ENCODE assay signal across 10 cellular contexts in the genomic region with DNA sequence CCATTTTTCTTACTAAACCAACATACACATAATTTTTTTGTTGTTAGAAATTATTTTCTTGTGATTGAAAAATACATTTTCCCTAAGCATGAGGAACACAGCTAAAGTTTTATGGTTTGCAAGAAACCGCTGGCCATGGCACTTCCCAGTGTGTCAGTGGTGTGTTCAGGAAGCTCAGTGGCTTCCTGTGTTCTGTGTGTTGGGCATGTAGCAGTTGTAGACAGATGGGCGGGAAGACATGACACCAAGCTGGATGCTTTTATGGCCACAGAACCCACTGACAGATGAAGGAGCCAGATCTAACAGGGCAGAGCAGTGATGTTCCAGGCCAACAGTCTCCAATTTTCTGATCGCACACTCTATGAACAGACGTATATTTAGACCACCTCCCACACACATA.
DNase-seq lines count a peak whose midpoint lies in the region; ATAC-seq and TF ChIP-seq lines count a peak whose summit lies in the region.
"Had no signal": no experiment of that assay in that cellular context is flagged by ENCODE, and none has a peak within 500 bp of the region (broad histone marks: within the 10 kb centered on the region; RNA-seq: fewer than 3 reads in every experiment).

No MANE protein-coding gene starts in this region.

- H3K9me3 ChIP-seq in DND-41 (ENCODE audit: insufficient read depth, low read length, severe bottlenecking) (no peaks in the 10 kb centered on the region), T-helper 17 cell (ENCODE audit: control insufficient read depth, low read length, poor library complexity, severe bottlenecking) (no peaks in the 10 kb centered on the region)

- TF ChIP-seq CTCF in 22Rv1 (IDR thresholded peaks at IDR 0.05): no peak
- TF ChIP-seq CTCF in DND-41 (IDR thresholded peaks at IDR 0.05; ENCODE audit: borderline replicate concordance, extremely low read depth, low read length, poor library complexity, severe bottlenecking): no peak
- no peak for TF ChIP-seq CTCF in endothelial cell (IDR thresholded peaks at IDR 0.05; ENCODE audit: unreplicated experiment)

- peaks cover 100% of the 10 kb centered on the region for H3K79me2 ChIP-seq in DND-41 (ENCODE audit: insufficient read depth, low read length)

- H3K4me3 Mint-ChIP-seq in T-helper 17 cell (peak overlapping the region; percentile 58), endothelial cell (ENCODE audit: unreplicated experiment) (peak overlapping the region; percentile 45)

- no peak overlapping the region for H3K4me2 ChIP-seq in DND-41 (ENCODE audit: insufficient read depth, low read length)

- H3K4me1 ChIP-seq in DND-41 (ENCODE audit: insufficient read depth, low read length): peaks cover 49% of the 10 kb centered on the region

- no peak overlapping the region for H3K4me3 ChIP-seq in DND-41 (ENCODE audit: low read depth in 1 of 2, low read length in 2 of 2)

- H3K4me1 Mint-ChIP-seq in T-helper 17 cell: peaks cover 25% of the 10 kb centered on the region
- peaks cover 16% of the 10 kb centered on the region for H3K4me1 Mint-ChIP-seq in endothelial cell (ENCODE audit: unreplicated experiment)

- H3K9ac ChIP-seq in DND-41 (ENCODE audit: low read depth, low read length): no peak overlapping the region

- peaks cover 78% of the 10 kb centered on the region for H4K20me1 ChIP-seq in DND-41 (ENCODE audit: insufficient read depth, low read length)

- H3K27me3 Mint-ChIP-seq in T-helper 17 cell (no peaks in the 10 kb centered on the region), endothelial cell (ENCODE audit: unreplicated experiment) (no peaks in the 10 kb centered on the region)

- H3K27ac ChIP-seq in 22Rv1: peak overlapping the region; percentile 83
- H3K27ac ChIP-seq in DND-41 (ENCODE audit: low read length): peak overlapping the region; percentile 59
- H3K27ac ChIP-seq: epithelial cell of prostate had no signal

- no peaks in the 10 kb centered on the region for H3K9me3 Mint-ChIP-seq in endothelial cell (ENCODE audit: unreplicated experiment)

- H3K36me3 ChIP-seq in DND-41 (ENCODE audit: insufficient read depth, low read length): peaks cover 86% of the 10 kb centered on the region

- peak overlapping the region; percentile 68 for H3K27ac Mint-ChIP-seq in T-helper 17 cell
- no peak overlapping the region for H3K27ac Mint-ChIP-seq in endothelial cell (ENCODE audit: unreplicated experiment)

- DNase-seq in DND-41 (peak; percentile 71), T-helper 17 cell (no peak), endothelial cell (ENCODE audit: low spot score) (no peak), amniotic stem cell (lab: John Stamatoyannopoulos, UW) (no peak), NCI-H226 (no peak)
- DNase-seq: right cardiac atrium had no signal

- no peak overlapping the region for H2AFZ ChIP-seq in DND-41 (ENCODE audit: low read depth, low read length)

- no peaks in the 10 kb centered on the region for H3K27me3 ChIP-seq in DND-41 (ENCODE audit: insufficient read depth, low read length, poor library complexity)

- no peaks in the 10 kb centered on the region for H3K36me3 Mint-ChIP-seq in T-helper 17 cell (ENCODE audit: low read depth)
- H3K36me3 Mint-ChIP-seq in endothelial cell (ENCODE audit: low read depth, unreplicated experiment): peaks cover 14% of the 10 kb centered on the region

- ATAC-seq in DND-41 (ENCODE audit: insufficient read depth, low read depth): peak; percentile 95
- peak; percentile 60 for ATAC-seq in T-helper 17 cell
- ATAC-seq in GM21786 (IDR thresholded peaks at IDR 0.05; ENCODE audit: unreplicated experiment): no peak
- ATAC-seq in GM21447 (IDR thresholded peaks at IDR 0.05; ENCODE audit: unreplicated experiment): no peak

Comparison
In these comparisons a context has a peak if more than half of its experiments do, and no peak if none do; other contexts are left out.
1. ATAC-seq: peak in DND-41 (single experiment) and T-helper 17 cell (single experiment); none in GM21786 (single experiment) and GM21447 (single experiment).